Comparison of ENCODE assay signal across 20 cellular contexts in the genomic region with DNA sequence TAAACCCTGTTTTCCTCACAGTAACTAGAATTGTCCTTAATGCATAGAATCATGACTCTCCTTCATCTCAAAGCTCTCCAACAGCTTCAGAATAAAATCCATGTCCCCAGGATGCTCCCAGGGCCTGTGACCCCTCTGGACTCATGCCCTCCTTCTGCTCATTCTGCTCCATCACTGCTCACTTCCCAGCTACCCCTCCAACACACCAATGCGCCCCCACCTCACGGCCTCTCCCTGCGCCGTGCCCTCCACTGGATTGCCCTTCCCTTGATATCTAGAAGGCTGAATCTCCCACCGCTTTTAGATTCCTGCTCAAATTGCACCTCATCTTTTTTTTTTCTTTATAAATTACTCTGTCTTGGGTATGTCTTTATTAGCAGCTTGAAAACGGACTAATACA.
"Had no signal": no experiment of that assay in that cellular context is flagged by ENCODE, and none has a peak within 500 bp of the region (broad histone marks: within the 10 kb centered on the region; RNA-seq: fewer than 3 reads in every experiment).

No MANE protein-coding gene starts in this region.

- H3K4me1 ChIP-seq: SJSA1 had no signal

- H3K36me3 ChIP-seq: SJSA1 had no signal

- DNase-seq: KBM-7, MM.1S, NCI-H1092 treated with DMSO at 0.1 percent for 48 hours, NCI-H1436, NCI-H187, NCI-H2029, NCI-H2081 treated with DMSO at 0.1 percent for 48 hours, NCI-H2171, NCI-H226, NCI-H446, NCI-H510A, NCI-H524 treated with DMSO at 0.1 percent for 48 hours, NCI-H69, NCI-H774, Right ventricle myocardium superior, RPMI8226, SIG-M5 had no signal

- H3K27me3 ChIP-seq: SJSA1 had no signal

- H3K4me3 ChIP-seq: SJSA1, SK-N-MC had no signal

- H3K27ac ChIP-seq: HL-60, SJSA1, SK-N-MC had no signal
